In the genomic region with DNA sequence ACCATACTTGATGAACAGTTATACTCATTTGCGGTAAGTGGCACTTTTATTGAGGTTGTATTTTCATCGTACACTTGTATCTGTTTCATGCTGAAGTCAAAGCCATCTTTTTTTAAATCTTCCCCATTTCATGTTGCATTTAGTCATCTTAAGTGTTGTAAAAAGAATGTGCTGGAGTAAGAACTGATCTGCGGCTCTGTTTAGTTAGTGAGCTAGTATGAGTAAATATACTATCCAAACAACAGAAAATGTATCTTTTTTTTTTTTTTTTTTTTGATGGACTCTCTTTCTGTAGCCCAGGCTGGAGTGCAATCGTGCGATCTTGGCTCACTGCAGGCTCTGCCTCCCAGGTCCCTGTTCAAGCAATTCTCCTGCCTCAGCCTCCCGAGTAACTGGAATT, we compare ENCODE assay signal across 5 cellular contexts. TPM values are rescaled to one million over a fixed set of nuclear protein-coding genes. Genes with fewer than 3 reads are reported as not detected.
"Had no signal": no experiment of that assay in that cellular context is flagged by ENCODE, and none has a peak within 500 bp of the region (broad histone marks: within the 10 kb centered on the region; RNA-seq: fewer than 3 reads in every experiment).

No MANE protein-coding gene starts in this region.

RNA-seq across cellular contexts. Expression of a gene that starts 12.4 kb away (rescaled TPM):
- total RNA-seq: GM23338, H1, H9, HT-29, K562 had no signal
- polyA plus RNA-seq: GM23338, H1, K562 had no signal

RNA-seq across cellular contexts. Expression of a gene that starts 39.4 kb away (rescaled TPM):
- total RNA-seq: GM23338, H1, H9, K562 had no signal
- polyA plus RNA-seq: H1 had no signal
